In the genomic region with DNA sequence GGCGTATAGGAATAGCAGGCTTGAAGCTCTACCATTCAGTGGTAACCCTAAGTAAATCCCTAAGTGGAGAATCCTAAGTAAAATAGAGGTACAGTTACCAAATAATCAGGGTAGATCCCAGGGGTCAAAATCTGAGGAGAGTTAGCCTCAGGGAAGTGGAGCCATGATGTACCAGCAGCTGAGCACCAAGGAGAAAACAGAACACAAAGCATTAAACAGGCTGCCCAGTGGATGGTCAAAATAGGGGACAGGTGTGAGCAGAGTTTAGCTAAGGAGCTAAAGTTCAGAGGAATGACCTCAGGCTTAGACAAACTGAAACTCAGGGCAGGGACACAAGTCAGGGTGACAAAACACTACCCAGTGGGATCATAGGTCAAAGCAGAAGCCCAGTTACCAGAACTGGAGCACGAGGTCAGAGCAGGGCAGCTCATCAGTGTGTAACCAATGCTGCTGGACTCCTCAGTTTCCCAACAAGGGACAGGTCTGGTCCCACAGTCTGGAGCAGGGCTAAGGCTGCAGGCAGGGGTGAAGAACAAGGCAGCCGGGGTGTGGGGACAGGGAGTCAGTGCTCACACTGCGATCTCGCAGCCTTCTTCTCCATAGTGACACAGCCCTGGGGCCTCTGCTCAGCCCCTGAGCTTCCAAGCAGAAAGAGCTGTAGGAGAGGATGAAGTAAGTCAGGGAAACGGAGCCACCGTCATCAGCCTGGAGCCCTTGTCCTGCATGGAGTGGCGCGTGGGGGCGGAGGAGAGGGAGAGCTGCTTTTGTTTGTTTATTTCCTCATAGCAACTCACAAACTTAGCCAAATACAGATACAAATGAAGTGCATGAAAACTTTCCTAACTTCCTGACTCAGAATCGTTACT, we compare ENCODE assay signal across 1 cellular context.
TF ChIP-seq lines count a peak whose summit lies in the region.

No MANE protein-coding gene starts in this region.

TF ChIP-seq in HepG2, 621 proteins besides CTCF, POLR2A, EP300 and RAD21 (continued from another document and continues in another):
- TF ChIP-seq, protein P1, sequence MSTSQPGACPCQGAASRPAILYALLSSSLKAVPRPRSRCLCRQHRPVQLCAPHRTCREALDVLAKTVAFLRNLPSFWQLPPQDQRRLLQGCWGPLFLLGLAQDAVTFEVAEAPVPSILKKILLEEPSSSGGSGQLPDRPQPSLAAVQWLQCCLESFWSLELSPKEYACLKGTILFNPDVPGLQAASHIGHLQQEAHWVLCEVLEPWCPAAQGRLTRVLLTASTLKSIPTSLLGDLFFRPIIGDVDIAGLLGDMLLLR (CRISPR knock-in tag; IDR thresholded peaks at IDR 0.05): peak; percentile 92
- no peak for TF ChIP-seq DNMT3B (CRISPR knock-in tag; conservative IDR thresholded peaks at IDR 0.05)
- TF ChIP-seq NR3C1 (CRISPR knock-in tag; IDR thresholded peaks at IDR 0.05): no peak
- TF ChIP-seq, protein P2, sequence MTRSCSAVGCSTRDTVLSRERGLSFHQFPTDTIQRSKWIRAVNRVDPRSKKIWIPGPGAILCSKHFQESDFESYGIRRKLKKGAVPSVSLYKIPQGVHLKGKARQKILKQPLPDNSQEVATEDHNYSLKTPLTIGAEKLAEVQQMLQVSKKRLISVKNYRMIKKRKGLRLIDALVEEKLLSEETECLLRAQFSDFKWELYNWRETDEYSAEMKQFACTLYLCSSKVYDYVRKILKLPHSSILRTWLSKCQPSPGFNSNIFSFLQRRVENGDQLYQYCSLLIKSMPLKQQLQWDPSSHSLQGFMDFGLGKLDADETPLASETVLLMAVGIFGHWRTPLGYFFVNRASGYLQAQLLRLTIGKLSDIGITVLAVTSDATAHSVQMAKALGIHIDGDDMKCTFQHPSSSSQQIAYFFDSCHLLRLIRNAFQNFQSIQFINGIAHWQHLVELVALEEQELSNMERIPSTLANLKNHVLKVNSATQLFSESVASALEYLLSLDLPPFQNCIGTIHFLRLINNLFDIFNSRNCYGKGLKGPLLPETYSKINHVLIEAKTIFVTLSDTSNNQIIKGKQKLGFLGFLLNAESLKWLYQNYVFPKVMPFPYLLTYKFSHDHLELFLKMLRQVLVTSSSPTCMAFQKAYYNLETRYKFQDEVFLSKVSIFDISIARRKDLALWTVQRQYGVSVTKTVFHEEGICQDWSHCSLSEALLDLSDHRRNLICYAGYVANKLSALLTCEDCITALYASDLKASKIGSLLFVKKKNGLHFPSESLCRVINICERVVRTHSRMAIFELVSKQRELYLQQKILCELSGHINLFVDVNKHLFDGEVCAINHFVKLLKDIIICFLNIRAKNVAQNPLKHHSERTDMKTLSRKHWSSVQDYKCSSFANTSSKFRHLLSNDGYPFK (CRISPR knock-in tag; IDR thresholded peaks at IDR 0.05; ENCODE audit: borderline replicate concordance): peak; percentile 91
- TF ChIP-seq, protein P3, sequence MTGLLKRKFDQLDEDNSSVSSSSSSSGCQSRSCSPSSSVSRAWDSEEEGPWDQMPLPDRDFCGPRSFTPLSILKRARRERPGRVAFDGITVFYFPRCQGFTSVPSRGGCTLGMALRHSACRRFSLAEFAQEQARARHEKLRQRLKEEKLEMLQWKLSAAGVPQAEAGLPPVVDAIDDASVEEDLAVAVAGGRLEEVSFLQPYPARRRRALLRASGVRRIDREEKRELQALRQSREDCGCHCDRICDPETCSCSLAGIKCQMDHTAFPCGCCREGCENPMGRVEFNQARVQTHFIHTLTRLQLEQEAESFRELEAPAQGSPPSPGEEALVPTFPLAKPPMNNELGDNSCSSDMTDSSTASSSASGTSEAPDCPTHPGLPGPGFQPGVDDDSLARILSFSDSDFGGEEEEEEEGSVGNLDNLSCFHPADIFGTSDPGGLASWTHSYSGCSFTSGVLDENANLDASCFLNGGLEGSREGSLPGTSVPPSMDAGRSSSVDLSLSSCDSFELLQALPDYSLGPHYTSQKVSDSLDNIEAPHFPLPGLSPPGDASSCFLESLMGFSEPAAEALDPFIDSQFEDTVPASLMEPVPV (CRISPR knock-in tag; IDR thresholded peaks at IDR 0.05): peak; percentile 71
- TF ChIP-seq ZBTB38 (CRISPR knock-in tag; IDR thresholded peaks at IDR 0.05): peak; percentile 96
- TF ChIP-seq NR2C2 (CRISPR knock-in tag; IDR thresholded peaks at IDR 0.05; ENCODE audit: borderline replicate concordance): peak; percentile 97
- TF ChIP-seq ZNF224 (CRISPR knock-in tag; IDR thresholded peaks at IDR 0.05): no peak
- TF ChIP-seq, protein P4, sequence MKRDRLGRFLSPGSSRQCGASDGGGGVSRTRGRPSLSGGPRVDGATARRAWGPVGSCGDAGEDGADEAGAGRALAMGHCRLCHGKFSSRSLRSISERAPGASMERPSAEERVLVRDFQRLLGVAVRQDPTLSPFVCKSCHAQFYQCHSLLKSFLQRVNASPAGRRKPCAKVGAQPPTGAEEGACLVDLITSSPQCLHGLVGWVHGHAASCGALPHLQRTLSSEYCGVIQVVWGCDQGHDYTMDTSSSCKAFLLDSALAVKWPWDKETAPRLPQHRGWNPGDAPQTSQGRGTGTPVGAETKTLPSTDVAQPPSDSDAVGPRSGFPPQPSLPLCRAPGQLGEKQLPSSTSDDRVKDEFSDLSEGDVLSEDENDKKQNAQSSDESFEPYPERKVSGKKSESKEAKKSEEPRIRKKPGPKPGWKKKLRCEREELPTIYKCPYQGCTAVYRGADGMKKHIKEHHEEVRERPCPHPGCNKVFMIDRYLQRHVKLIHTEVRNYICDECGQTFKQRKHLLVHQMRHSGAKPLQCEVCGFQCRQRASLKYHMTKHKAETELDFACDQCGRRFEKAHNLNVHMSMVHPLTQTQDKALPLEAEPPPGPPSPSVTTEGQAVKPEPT (CRISPR knock-in tag; IDR thresholded peaks at IDR 0.05; ENCODE audit: low read depth): peak; percentile 76; the same call in 1 of the 2 replicates
- peak; percentile 81 for TF ChIP-seq SAP130 (CRISPR knock-in tag; IDR thresholded peaks at IDR 0.05; ENCODE audit: low read depth)
- TF ChIP-seq, protein P5, sequence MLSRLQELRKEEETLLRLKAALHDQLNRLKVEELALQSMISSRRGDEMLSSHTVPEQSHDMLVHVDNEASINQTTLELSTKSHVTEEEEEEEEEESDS (CRISPR knock-in tag; IDR thresholded peaks at IDR 0.05; ENCODE audit: borderline replicate concordance): peak; percentile 61; the same call in 1 of the 2 replicates
- peak; percentile 98 for TF ChIP-seq ZNF644 (CRISPR knock-in tag; IDR thresholded peaks at IDR 0.05; ENCODE audit: low read depth)
- peak; percentile 88 for TF ChIP-seq ZNF225 (CRISPR knock-in tag; IDR thresholded peaks at IDR 0.05)
- no peak for TF ChIP-seq ZNF773 (CRISPR knock-in tag; IDR thresholded peaks at IDR 0.05; ENCODE audit: borderline replicate concordance)
- TF ChIP-seq SP4 (CRISPR knock-in tag; IDR thresholded peaks at IDR 0.05): peak; percentile 76
- TF ChIP-seq, protein P6, sequence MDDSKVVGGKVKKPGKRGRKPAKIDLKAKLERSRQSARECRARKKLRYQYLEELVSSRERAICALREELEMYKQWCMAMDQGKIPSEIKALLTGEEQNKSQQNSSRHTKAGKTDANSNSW (CRISPR knock-in tag; IDR thresholded peaks at IDR 0.05; ENCODE audit: borderline replicate concordance): no peak
- TF ChIP-seq, protein P7, sequence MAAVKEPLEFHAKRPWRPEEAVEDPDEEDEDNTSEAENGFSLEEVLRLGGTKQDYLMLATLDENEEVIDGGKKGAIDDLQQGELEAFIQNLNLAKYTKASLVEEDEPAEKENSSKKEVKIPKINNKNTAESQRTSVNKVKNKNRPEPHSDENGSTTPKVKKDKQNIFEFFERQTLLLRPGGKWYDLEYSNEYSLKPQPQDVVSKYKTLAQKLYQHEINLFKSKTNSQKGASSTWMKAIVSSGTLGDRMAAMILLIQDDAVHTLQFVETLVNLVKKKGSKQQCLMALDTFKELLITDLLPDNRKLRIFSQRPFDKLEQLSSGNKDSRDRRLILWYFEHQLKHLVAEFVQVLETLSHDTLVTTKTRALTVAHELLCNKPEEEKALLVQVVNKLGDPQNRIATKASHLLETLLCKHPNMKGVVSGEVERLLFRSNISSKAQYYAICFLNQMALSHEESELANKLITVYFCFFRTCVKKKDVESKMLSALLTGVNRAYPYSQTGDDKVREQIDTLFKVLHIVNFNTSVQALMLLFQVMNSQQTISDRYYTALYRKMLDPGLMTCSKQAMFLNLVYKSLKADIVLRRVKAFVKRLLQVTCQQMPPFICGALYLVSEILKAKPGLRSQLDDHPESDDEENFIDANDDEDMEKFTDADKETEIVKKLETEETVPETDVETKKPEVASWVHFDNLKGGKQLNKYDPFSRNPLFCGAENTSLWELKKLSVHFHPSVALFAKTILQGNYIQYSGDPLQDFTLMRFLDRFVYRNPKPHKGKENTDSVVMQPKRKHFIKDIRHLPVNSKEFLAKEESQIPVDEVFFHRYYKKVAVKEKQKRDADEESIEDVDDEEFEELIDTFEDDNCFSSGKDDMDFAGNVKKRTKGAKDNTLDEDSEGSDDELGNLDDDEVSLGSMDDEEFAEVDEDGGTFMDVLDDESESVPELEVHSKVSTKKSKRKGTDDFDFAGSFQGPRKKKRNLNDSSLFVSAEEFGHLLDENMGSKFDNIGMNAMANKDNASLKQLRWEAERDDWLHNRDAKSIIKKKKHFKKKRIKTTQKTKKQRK (IDR thresholded peaks at IDR 0.05; ENCODE audit: low read length): no peak
- no peak for TF ChIP-seq MBNL3 (CRISPR knock-in tag; conservative IDR thresholded peaks at IDR 0.05)
- TF ChIP-seq NFYB (CRISPR knock-in tag; IDR thresholded peaks at IDR 0.05): no peak; the same call in 1 of the 2 replicates
- peak; percentile 99 for TF ChIP-seq HNF4G (IDR thresholded peaks at IDR 0.05; ENCODE audit: borderline replicate concordance, low read depth, low read length)
- peak; percentile 99 for TF ChIP-seq HNF4G (CRISPR knock-in tag; IDR thresholded peaks at IDR 0.05; ENCODE audit: borderline replicate concordance, low read depth)
- TF ChIP-seq, protein P8, sequence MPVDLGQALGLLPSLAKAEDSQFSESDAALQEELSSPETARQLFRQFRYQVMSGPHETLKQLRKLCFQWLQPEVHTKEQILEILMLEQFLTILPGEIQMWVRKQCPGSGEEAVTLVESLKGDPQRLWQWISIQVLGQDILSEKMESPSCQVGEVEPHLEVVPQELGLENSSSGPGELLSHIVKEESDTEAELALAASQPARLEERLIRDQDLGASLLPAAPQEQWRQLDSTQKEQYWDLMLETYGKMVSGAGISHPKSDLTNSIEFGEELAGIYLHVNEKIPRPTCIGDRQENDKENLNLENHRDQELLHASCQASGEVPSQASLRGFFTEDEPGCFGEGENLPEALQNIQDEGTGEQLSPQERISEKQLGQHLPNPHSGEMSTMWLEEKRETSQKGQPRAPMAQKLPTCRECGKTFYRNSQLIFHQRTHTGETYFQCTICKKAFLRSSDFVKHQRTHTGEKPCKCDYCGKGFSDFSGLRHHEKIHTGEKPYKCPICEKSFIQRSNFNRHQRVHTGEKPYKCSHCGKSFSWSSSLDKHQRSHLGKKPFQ (CRISPR knock-in tag; IDR thresholded peaks at IDR 0.05; ENCODE audit: insufficient replicate concordance): peak; percentile 99
- TF ChIP-seq TBL1XR1 (IDR thresholded peaks at IDR 0.05; ENCODE audit: borderline replicate concordance, low read length, partially characterized antibody): no peak
- peak; percentile 86; the same call in 1 of the 2 replicates for TF ChIP-seq ZNF747 (CRISPR knock-in tag; IDR thresholded peaks at IDR 0.05; ENCODE audit: borderline replicate concordance)
- TF ChIP-seq, protein P9, sequence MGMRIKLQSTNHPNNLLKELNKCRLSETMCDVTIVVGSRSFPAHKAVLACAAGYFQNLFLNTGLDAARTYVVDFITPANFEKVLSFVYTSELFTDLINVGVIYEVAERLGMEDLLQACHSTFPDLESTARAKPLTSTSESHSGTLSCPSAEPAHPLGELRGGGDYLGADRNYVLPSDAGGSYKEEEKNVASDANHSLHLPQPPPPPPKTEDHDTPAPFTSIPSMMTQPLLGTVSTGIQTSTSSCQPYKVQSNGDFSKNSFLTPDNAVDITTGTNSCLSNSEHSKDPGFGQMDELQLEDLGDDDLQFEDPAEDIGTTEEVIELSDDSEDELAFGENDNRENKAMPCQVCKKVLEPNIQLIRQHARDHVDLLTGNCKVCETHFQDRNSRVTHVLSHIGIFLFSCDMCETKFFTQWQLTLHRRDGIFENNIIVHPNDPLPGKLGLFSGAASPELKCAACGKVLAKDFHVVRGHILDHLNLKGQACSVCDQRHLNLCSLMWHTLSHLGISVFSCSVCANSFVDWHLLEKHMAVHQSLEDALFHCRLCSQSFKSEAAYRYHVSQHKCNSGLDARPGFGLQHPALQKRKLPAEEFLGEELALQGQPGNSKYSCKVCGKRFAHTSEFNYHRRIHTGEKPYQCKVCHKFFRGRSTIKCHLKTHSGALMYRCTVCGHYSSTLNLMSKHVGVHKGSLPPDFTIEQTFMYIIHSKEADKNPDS (CRISPR knock-in tag; IDR thresholded peaks at IDR 0.05): peak; percentile 81; the same call in 1 of the 2 replicates
- TF ChIP-seq, protein P10, sequence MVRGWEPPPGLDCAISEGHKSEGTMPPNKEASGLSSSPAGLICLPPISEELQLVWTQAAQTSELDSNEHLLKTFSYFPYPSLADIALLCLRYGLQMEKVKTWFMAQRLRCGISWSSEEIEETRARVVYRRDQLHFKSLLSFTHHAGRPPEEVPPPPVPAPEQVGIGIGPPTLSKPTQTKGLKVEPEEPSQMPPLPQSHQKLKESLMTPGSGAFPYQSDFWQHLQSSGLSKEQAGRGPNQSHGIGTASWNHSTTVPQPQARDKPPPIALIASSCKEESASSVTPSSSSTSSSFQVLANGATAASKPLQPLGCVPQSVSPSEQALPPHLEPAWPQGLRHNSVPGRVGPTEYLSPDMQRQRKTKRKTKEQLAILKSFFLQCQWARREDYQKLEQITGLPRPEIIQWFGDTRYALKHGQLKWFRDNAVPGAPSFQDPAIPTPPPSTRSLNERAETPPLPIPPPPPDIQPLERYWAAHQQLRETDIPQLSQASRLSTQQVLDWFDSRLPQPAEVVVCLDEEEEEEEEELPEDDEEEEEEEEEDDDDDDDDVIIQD (CRISPR knock-in tag; IDR thresholded peaks at IDR 0.05; ENCODE audit: low read depth): peak; percentile 99
